1 cellular context compared by ENCODE assay signal in the genomic region with DNA sequence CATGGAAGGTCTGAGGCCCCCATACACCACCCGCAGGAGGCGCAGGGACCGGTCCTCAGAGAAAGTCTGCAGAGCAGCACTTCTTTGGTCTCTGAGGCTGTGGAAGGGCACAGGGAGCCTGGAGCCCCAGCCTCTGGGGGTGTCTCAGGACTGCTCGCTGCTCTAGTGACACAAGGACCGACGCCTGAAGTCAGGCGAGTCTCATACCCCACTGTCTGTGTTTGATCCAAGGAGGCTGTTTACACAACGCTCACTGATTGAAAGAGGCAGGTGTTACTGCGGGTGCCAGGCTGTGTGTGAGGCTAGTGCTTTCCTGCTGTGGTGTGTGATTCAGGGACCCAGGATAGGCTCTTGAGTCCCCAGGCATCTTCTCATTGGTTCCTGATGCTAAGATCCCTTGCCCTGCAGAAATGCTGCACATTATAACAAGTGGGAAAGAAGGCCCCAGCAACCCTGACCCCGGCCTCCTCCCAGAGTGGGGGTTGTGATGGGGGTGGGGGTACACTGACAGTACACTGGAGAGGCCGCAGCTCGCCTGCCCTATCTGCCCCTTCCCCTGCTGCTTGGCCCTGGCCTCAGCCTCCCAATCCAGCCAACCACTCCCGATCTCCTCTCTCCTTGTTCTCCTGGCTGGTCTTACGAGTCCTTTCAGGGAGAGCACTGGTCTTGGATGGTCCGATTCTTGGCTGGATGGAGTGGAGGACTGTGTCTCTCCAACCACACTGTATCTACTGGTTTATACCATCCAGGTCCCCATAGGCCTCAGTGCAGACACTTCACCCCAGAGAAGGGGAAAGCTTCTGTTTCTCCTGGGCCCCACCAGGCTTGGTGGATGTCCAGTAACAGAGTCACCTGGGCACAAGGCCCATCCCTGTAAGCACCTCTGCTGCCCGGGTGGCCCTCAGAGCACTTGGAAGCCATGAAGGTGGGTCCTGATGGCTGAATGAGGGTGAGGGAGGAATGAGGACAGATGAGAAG.
TF ChIP-seq lines count a peak whose summit lies in the region.

No MANE protein-coding gene starts in this region.

TF ChIP-seq in SK-N-SH, 30 proteins besides CTCF, POLR2A, EP300 and RAD21 (continued from another document):
- TF ChIP-seq, protein P1, sequence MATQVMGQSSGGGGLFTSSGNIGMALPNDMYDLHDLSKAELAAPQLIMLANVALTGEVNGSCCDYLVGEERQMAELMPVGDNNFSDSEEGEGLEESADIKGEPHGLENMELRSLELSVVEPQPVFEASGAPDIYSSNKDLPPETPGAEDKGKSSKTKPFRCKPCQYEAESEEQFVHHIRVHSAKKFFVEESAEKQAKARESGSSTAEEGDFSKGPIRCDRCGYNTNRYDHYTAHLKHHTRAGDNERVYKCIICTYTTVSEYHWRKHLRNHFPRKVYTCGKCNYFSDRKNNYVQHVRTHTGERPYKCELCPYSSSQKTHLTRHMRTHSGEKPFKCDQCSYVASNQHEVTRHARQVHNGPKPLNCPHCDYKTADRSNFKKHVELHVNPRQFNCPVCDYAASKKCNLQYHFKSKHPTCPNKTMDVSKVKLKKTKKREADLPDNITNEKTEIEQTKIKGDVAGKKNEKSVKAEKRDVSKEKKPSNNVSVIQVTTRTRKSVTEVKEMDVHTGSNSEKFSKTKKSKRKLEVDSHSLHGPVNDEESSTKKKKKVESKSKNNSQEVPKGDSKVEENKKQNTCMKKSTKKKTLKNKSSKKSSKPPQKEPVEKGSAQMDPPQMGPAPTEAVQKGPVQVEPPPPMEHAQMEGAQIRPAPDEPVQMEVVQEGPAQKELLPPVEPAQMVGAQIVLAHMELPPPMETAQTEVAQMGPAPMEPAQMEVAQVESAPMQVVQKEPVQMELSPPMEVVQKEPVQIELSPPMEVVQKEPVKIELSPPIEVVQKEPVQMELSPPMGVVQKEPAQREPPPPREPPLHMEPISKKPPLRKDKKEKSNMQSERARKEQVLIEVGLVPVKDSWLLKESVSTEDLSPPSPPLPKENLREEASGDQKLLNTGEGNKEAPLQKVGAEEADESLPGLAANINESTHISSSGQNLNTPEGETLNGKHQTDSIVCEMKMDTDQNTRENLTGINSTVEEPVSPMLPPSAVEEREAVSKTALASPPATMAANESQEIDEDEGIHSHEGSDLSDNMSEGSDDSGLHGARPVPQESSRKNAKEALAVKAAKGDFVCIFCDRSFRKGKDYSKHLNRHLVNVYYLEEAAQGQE (IDR thresholded peaks at IDR 0.05; ENCODE audit: low read depth, low read length): no peak
- TF ChIP-seq YY1 (IDR thresholded peaks at IDR 0.05; ENCODE audit: low read depth): no peak
- no peak for TF ChIP-seq MXI1 (IDR thresholded peaks at IDR 0.05; ENCODE audit: low read depth, low read length)
- TF ChIP-seq, protein P2, sequence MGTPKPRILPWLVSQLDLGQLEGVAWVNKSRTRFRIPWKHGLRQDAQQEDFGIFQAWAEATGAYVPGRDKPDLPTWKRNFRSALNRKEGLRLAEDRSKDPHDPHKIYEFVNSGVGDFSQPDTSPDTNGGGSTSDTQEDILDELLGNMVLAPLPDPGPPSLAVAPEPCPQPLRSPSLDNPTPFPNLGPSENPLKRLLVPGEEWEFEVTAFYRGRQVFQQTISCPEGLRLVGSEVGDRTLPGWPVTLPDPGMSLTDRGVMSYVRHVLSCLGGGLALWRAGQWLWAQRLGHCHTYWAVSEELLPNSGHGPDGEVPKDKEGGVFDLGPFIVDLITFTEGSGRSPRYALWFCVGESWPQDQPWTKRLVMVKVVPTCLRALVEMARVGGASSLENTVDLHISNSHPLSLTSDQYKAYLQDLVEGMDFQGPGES (IDR thresholded peaks at IDR 0.05; ENCODE audit: low read depth, low read length): no peak
- no peak for TF ChIP-seq EZH2phosphoT487 (IDR thresholded peaks at IDR 0.05; ENCODE audit: borderline replicate concordance, low read depth)
- TF ChIP-seq GABPA (IDR thresholded peaks at IDR 0.05; ENCODE audit: low read depth): no peak
- TF ChIP-seq, protein P3, sequence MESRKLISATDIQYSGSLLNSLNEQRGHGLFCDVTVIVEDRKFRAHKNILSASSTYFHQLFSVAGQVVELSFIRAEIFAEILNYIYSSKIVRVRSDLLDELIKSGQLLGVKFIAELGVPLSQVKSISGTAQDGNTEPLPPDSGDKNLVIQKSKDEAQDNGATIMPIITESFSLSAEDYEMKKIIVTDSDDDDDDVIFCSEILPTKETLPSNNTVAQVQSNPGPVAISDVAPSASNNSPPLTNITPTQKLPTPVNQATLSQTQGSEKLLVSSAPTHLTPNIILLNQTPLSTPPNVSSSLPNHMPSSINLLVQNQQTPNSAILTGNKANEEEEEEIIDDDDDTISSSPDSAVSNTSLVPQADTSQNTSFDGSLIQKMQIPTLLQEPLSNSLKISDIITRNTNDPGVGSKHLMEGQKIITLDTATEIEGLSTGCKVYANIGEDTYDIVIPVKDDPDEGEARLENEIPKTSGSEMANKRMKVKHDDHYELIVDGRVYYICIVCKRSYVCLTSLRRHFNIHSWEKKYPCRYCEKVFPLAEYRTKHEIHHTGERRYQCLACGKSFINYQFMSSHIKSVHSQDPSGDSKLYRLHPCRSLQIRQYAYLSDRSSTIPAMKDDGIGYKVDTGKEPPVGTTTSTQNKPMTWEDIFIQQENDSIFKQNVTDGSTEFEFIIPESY (IDR thresholded peaks at IDR 0.05; ENCODE audit: borderline replicate concordance, low read depth): no peak
- TF ChIP-seq FOSL2 (IDR thresholded peaks at IDR 0.05; ENCODE audit: borderline replicate concordance, low read depth): no peak
- no peak for TF ChIP-seq POLR2AphosphoS5 (IDR thresholded peaks at IDR 0.05; ENCODE audit: low read depth, low read length)
TF ChIP-seq in SK-N-SH: peak in this region for 0.
